In genomic region chr12:49342066-49342913, GRCh38 we compare ENCODE assay signal across 8 cellular contexts. TPM values are rescaled to one million over a fixed set of nuclear protein-coding genes. Genes with fewer than 3 reads are reported as not detected.
A peak's percentile ranks its signal among the peaks of the same experiment; 100 is the strongest.
DNase-seq lines count a peak whose midpoint lies in the region; ATAC-seq and TF ChIP-seq lines count a peak whose summit lies in the region.

No MANE protein-coding gene starts in this region.

- H3K27ac Mint-ChIP-seq in activated CD4-positive, alpha-beta T cell treated with anti-CD3 and anti-CD28 coated beads for 36 hours: no peak overlapping the region
- H3K27ac Mint-ChIP-seq in chondrocyte (ENCODE audit: unreplicated experiment): peak overlapping the region; percentile 17

- peak; percentile 64 for DNase-seq in NCI-H2196 treated with DMSO at 0.1 percent for 48 hours (lab: John Stamatoyannopoulos, UW; ENCODE audit: unreplicated experiment)
- peak; percentile 92 for DNase-seq in activated CD4-positive, alpha-beta T cell treated with anti-CD3 and anti-CD28 coated beads for 36 hours
- no peak for DNase-seq in chondrocyte (ENCODE audit: low spot score)
- peak; percentile 79 for DNase-seq in kidney glomerular epithelial cell (lab: John Stamatoyannopoulos, UW)
- DNase-seq in stimulated activated CD4-positive, alpha-beta T cell treated with anti-CD3 and anti-CD28 coated beads, Interleukin-1b, Interleukin-23, amount 100 ng/mL, for 24 hours (ENCODE audit: low read depth in 4 of 4, low spot score in 1 of 4): peak; percentile 44 to 81 (median 68)
- no peak for DNase-seq in cerebellar nuclear complex (lab: John Stamatoyannopoulos, UW)

- intact Hi-C loops in activated CD4-positive, alpha-beta T cell treated with anti-CD3 and anti-CD28 coated beads for 36 hours (cut with DNase I, micrococcal nuclease): loop anchor here (1.0 to 2.0 kb wide), 6 partner anchors 19 to 77 kb away; partner anchors contain the start of genes TROAP (in 1 of the 2) and TUBA1C (in 1 of the 2)

- no peaks in the 10 kb centered on the region for H3K9me3 Mint-ChIP-seq in activated CD4-positive, alpha-beta T cell treated with anti-CD3 and anti-CD28 coated beads for 36 hours (ENCODE audit: low read depth)
- no peaks in the 10 kb centered on the region for H3K9me3 Mint-ChIP-seq in chondrocyte (ENCODE audit: low read depth)

- ATAC-seq in GM18498 (IDR thresholded peaks at IDR 0.05; ENCODE audit: unreplicated experiment) (peak; percentile 60), HG03045 (IDR thresholded peaks at IDR 0.05; ENCODE audit: unreplicated experiment) (peak; percentile 61)
- ATAC-seq in activated CD4-positive, alpha-beta T cell treated with anti-CD3 and anti-CD28 coated beads for 36 hours: peak; percentile 81

- peaks cover 47% of the 10 kb centered on the region for H3K4me1 Mint-ChIP-seq in activated CD4-positive, alpha-beta T cell treated with anti-CD3 and anti-CD28 coated beads for 36 hours
- peaks cover 45% of the 10 kb centered on the region for H3K4me1 Mint-ChIP-seq in chondrocyte (ENCODE audit: low read depth)

- no peaks in the 10 kb centered on the region for H3K36me3 Mint-ChIP-seq in activated CD4-positive, alpha-beta T cell treated with anti-CD3 and anti-CD28 coated beads for 36 hours (ENCODE audit: low read depth)
- H3K36me3 Mint-ChIP-seq in chondrocyte (ENCODE audit: low read depth): no peaks in the 10 kb centered on the region

- peaks cover 71% of the 10 kb centered on the region for H3K27me3 Mint-ChIP-seq in activated CD4-positive, alpha-beta T cell treated with anti-CD3 and anti-CD28 coated beads for 36 hours
- H3K27me3 Mint-ChIP-seq in chondrocyte (ENCODE audit: low read depth): peaks cover 21% of the 10 kb centered on the region

- CTCF ChIA-PET in activated CD4-positive, alpha-beta T cell treated with anti-CD3 and anti-CD28 coated beads for 36 hours (lab: Charles Lee): interaction anchor here (0.6 to 3.8 kb wide), 30 partner anchors 9 to 424 kb away, joined by 3 to 74 read pairs (median 6); partner anchors contain the start of genes PRPH, SPATS2 and TROAP

- H3K4me3 Mint-ChIP-seq in activated CD4-positive, alpha-beta T cell treated with anti-CD3 and anti-CD28 coated beads for 36 hours: peak overlapping the region; percentile 47
- H3K4me3 Mint-ChIP-seq in chondrocyte (ENCODE audit: unreplicated experiment): peak overlapping the region; percentile 65

- peak; percentile 98 for TF ChIP-seq CTCF in chondrocyte (IDR thresholded peaks at IDR 0.05)

- POLR2A ChIA-PET in activated CD4-positive, alpha-beta T cell treated with anti-CD3 and anti-CD28 coated beads for 36 hours (lab: Charles Lee): interaction anchor here (2.2 kb wide), 1 partner anchor 20 kb away, joined by 11 read pairs; the partner anchor contains the start of gene TROAP

RNA-seq across cellular contexts. Expression of gene DNAJC22, which starts 4.4 kb away (rescaled TPM):
- under 1 TPM in 1 of 2 experiments, not detected in 1; 0.05 TPM for total RNA-seq in activated CD4-positive, alpha-beta T cell treated with anti-CD3 and anti-CD28 coated beads for 36 hours
- total RNA-seq in chondrocyte: 0.36 to 1.1 TPM (median 0.50 TPM) in 3 replicates

RNA-seq across cellular contexts. Expression of gene C1QL4, which starts 5.3 kb away (rescaled TPM):
- total RNA-seq in activated CD4-positive, alpha-beta T cell treated with anti-CD3 and anti-CD28 coated beads for 36 hours: not detected
- total RNA-seq in chondrocyte: 0.33 to 0.60 TPM (median 0.46 TPM) in 3 replicates

RNA-seq across cellular contexts. Expression of gene TROAP, which starts 19.2 kb away (rescaled TPM):
- 10 to 100 TPM; 64.5 to 84.3 TPM for total RNA-seq in activated CD4-positive, alpha-beta T cell treated with anti-CD3 and anti-CD28 coated beads for 36 hours
- total RNA-seq in chondrocyte: 4.0 to 6.5 TPM (median 6.2 TPM) in 3 replicates

RNA-seq across cellular contexts. Expression of gene SPATS2, which starts 25.0 kb away (rescaled TPM):
- 10 to 100 TPM; 10.6 to 18.8 TPM for total RNA-seq in activated CD4-positive, alpha-beta T cell treated with anti-CD3 and anti-CD28 coated beads for 36 hours
- total RNA-seq in chondrocyte: 24.1 to 26.2 TPM (median 24.2 TPM) in 3 replicates

RNA-seq across cellular contexts. Expression of gene PRPH, which starts 47.3 kb away (rescaled TPM):
- not detected for total RNA-seq in activated CD4-positive, alpha-beta T cell treated with anti-CD3 and anti-CD28 coated beads for 36 hours
- total RNA-seq in chondrocyte: not detected in 3 replicates

Comparison
In these comparisons a context has a peak if more than half of its experiments do, and no peak if none do; other contexts are left out.
1. DNase-seq: peak in NCI-H2196 treated with DMSO at 0.1 percent for 48 hours (single experiment), activated CD4-positive, alpha-beta T cell treated with anti-CD3 and anti-CD28 coated beads for 36 hours (single experiment), kidney glomerular epithelial cell (single experiment) and stimulated activated CD4-positive, alpha-beta T cell treated with anti-CD3 and anti-CD28 coated beads, Interleukin-1b, Interleukin-23, amount 100 ng/mL, for 24 hours (4 of 4); none in chondrocyte (single experiment) and cerebellar nuclear complex (0 of 2).
2. Peak in every context shown above with its lines, with median percentiles within 50 percentile points of each other: ATAC-seq.